1 cellular context compared by ENCODE assay signal in genomic region chr17:74776044-74776962, GRCh38.
TF ChIP-seq lines count a peak whose summit lies in the region.

Gene NAT9 (minus strand): TSS chr17:74776345. CDS start chr17:74775698, 647 bp downstream.

TF ChIP-seq in SK-N-SH, 30 proteins besides CTCF, POLR2A, EP300 and RAD21 (continued from another document):
- TF ChIP-seq, protein P1, sequence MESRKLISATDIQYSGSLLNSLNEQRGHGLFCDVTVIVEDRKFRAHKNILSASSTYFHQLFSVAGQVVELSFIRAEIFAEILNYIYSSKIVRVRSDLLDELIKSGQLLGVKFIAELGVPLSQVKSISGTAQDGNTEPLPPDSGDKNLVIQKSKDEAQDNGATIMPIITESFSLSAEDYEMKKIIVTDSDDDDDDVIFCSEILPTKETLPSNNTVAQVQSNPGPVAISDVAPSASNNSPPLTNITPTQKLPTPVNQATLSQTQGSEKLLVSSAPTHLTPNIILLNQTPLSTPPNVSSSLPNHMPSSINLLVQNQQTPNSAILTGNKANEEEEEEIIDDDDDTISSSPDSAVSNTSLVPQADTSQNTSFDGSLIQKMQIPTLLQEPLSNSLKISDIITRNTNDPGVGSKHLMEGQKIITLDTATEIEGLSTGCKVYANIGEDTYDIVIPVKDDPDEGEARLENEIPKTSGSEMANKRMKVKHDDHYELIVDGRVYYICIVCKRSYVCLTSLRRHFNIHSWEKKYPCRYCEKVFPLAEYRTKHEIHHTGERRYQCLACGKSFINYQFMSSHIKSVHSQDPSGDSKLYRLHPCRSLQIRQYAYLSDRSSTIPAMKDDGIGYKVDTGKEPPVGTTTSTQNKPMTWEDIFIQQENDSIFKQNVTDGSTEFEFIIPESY (IDR thresholded peaks at IDR 0.05; ENCODE audit: borderline replicate concordance, low read depth): no peak
- TF ChIP-seq RCOR1 (IDR thresholded peaks at IDR 0.05; ENCODE audit: low read length): no peak
- no peak for TF ChIP-seq FOXM1 (IDR thresholded peaks at IDR 0.05; ENCODE audit: low read depth)
- peak; percentile 97 for TF ChIP-seq MAX (IDR thresholded peaks at IDR 0.05; ENCODE audit: low read depth)
- TF ChIP-seq, protein P2, sequence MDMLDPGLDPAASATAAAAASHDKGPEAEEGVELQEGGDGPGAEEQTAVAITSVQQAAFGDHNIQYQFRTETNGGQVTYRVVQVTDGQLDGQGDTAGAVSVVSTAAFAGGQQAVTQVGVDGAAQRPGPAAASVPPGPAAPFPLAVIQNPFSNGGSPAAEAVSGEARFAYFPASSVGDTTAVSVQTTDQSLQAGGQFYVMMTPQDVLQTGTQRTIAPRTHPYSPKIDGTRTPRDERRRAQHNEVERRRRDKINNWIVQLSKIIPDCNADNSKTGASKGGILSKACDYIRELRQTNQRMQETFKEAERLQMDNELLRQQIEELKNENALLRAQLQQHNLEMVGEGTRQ (IDR thresholded peaks at IDR 0.05; ENCODE audit: borderline replicate concordance, low read depth, low read length): no peak
- TF ChIP-seq SMC3 (IDR thresholded peaks at IDR 0.05; ENCODE audit: low read depth, low read length): no peak
- no peak for TF ChIP-seq NFIC (IDR thresholded peaks at IDR 0.05; ENCODE audit: borderline replicate concordance)
- peak; percentile 79 for TF ChIP-seq CHD2 (IDR thresholded peaks at IDR 0.05; ENCODE audit: low read length, partially characterized antibody)
- peak; percentile 75; the same call in 1 of the 2 replicates for TF ChIP-seq TAF1 (IDR thresholded peaks at IDR 0.05; ENCODE audit: borderline replicate concordance, low read depth, low read length)
- peak; percentile 90; the same call in 1 of the 2 replicates for TF ChIP-seq SIN3A (IDR thresholded peaks at IDR 0.05; ENCODE audit: borderline replicate concordance, low read depth, low read length)
- no peak for TF ChIP-seq FOSL2 (IDR thresholded peaks at IDR 0.05; ENCODE audit: borderline replicate concordance, low read depth)
TF ChIP-seq in SK-N-SH: peak in this region for 12.
